In genomic region chr9:129418451-129418850, GRCh38 we compare ENCODE assay signal across 22 cellular contexts.
"Had no signal": no experiment of that assay in that cellular context is flagged by ENCODE, and none has a peak within 500 bp of the region (broad histone marks: within the 10 kb centered on the region; RNA-seq: fewer than 3 reads in every experiment).

No MANE protein-coding gene starts in this region.

- H3K36me3 ChIP-seq: SJCRH30 had no signal

- H3K27ac ChIP-seq: HL-60, KMS-11, SJCRH30 had no signal

- H3K4me3 ChIP-seq: K562, SJCRH30 had no signal

- H3K9ac ChIP-seq: KMS-11 had no signal

- H3K36me3 Mint-ChIP-seq: IgD-negative memory B cell had no signal

- H3K4me2 ChIP-seq: KMS-11 had no signal

- ATAC-seq: K562, Right ventricle myocardium inferior, SK-N-SH treated with all-trans-retinoic acid at 6 μM for 48 hours had no signal

- H3K27me3 Mint-ChIP-seq: IgD-negative memory B cell had no signal

- FAIRE-seq: HTR-8/SVneo, K562 had no signal

- DNase-seq: MV-4-11, NCI-H1048, NCI-H1105, NCI-H1417, NCI-H1436 treated with DMSO at 0.1 percent for 48 hours, NCI-H1694, NCI-H1930, NCI-H2081, NCI-H2107, NCI-H2227 treated with DMSO at 0.1 percent for 48 hours, NCI-H524, NCI-H526 treated with DMSO at 0.1 percent for 48 hours, NCI-H748 treated with DMSO at 0.1 percent for 48 hours, SHP77 treated with DMSO at 0.1 percent for 48 hours, SJCRH30 had no signal
